19 cellular contexts compared by ENCODE assay signal in the genomic region with DNA sequence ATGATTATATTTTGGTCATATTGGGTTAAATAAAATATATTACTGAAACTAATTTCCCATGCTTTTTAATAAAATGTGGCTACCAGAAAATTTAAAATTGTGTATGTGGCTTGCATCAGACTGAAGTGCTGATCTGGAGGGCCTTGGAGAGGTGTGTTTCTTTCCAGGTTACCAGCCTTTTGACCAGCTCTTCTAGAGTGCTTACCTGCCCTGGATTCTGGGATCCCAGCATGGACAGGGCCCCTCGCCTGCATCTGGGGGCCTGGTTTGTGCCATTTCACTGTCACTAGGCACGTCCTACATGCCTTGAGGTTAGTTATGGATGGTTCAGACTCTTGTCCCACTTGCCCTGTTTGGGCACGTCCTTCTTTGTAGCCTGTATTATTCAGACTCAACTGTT. TPM values are rescaled to one million over a fixed set of nuclear protein-coding genes. Genes with fewer than 3 reads are reported as not detected.
A peak's percentile ranks its signal among the peaks of the same experiment; 100 is the strongest.
DNase-seq lines count a peak whose midpoint lies in the region; ATAC-seq and TF ChIP-seq lines count a peak whose summit lies in the region.
"Had no signal": no experiment of that assay in that cellular context is flagged by ENCODE, and none has a peak within 500 bp of the region (broad histone marks: within the 10 kb centered on the region; RNA-seq: fewer than 3 reads in every experiment).

No MANE protein-coding gene starts in this region.

- H3K4ac ChIP-seq in mesenchymal stem cell (ENCODE audit: low read depth in 1 of 2, low read length in 2 of 2) = no peak overlapping the region

- H3K9me3 ChIP-seq in cardiac muscle cell (ENCODE audit: low read depth) (no peaks in the 10 kb centered on the region), mesenchymal stem cell (ENCODE audit: control insufficient read depth, low read length) (no peaks in the 10 kb centered on the region), spleen (peaks cover 0 to 6% (median 0%) of the 10 kb centered on the region in 8 donors), gastroesophageal sphincter (no peaks in the 10 kb centered on the region)

- peaks cover 1% of the 10 kb centered on the region for H3K79me1 ChIP-seq in mesenchymal stem cell (replicated peaks; ENCODE audit: low read length, poor library complexity, severe bottlenecking)

- peak overlapping the region; percentile 10 for H2BK5ac ChIP-seq in mesenchymal stem cell (ENCODE audit: low read depth, low read length, poor library complexity, severe bottlenecking)

- peak overlapping the region; percentile 28 for H4K91ac ChIP-seq in mesenchymal stem cell (ENCODE audit: low read length)

- no peak overlapping the region for H2BK120ac ChIP-seq in mesenchymal stem cell (ENCODE audit: low read depth, low read length)

- no peak overlapping the region for H3K4me3 ChIP-seq in cardiac muscle cell
- no peak overlapping the region for H3K4me3 ChIP-seq in mesenchymal stem cell (ENCODE audit: insufficient read depth in 1 of 2, low read depth in 1 of 2, low read length in 2 of 2)
- H3K4me3 ChIP-seq in spleen = no peak overlapping the region
- no peak overlapping the region for H3K4me3 ChIP-seq in gastroesophageal sphincter
- H3K4me3 ChIP-seq: BLaER1, GM12878 had no signal

- H2AFZ ChIP-seq in mesenchymal stem cell (ENCODE audit: low read depth, low read length) = no peak overlapping the region

- H2BK12ac ChIP-seq in mesenchymal stem cell (ENCODE audit: low read length in 2 of 2) = peak overlapping the region; percentile 15 to 44

- intact Hi-C loops in left ventricle myocardium superior (cut with micrococcal nuclease) (no loop called here), spleen (cut with DNase I; ENCODE audit: low total_unique reads) (no loop called here)

- no peak overlapping the region for H3K4me2 ChIP-seq in mesenchymal stem cell (ENCODE audit: low read length, poor library complexity, severe bottlenecking)
- H3K4me2 ChIP-seq: KMS-11 had no signal

- TF ChIP-seq CTCF in cardiac muscle cell (IDR thresholded peaks at IDR 0.05; ENCODE audit: low read depth, low read length) (no peak), VCaP (conservative IDR thresholded peaks at IDR 0.05) (no peak), spleen (IDR thresholded peaks at IDR 0.05 in 8 of 11, conservative IDR thresholded peaks at IDR 0.05 in 3 of 11) (no peak), gastroesophageal sphincter (IDR thresholded peaks at IDR 0.05) (no peak)

- H2BK15ac ChIP-seq in mesenchymal stem cell (ENCODE audit: low read depth, poor library complexity, severe bottlenecking) = no peak overlapping the region

- H3K27me3 ChIP-seq in cardiac muscle cell = no peaks in the 10 kb centered on the region
- H3K27me3 ChIP-seq in mesenchymal stem cell (ENCODE audit: control insufficient read depth in 1 of 2, insufficient read depth in 1 of 2, low read length in 2 of 2) = no peaks in the 10 kb centered on the region
- no peaks in the 10 kb centered on the region for H3K27me3 ChIP-seq in spleen (replicated peaks in 1 of 7)
- no peaks in the 10 kb centered on the region for H3K27me3 ChIP-seq in gastroesophageal sphincter
- H3K27me3 ChIP-seq: BLaER1 had no signal

- H3K27ac ChIP-seq in cardiac muscle cell (peak overlapping the region; percentile 56), VCaP (peak overlapping the region; percentile 93), mesenchymal stem cell (ENCODE audit: low read length, poor library complexity, severe bottlenecking) (no peak overlapping the region), spleen (peak overlapping the region in 7 of 8 donors; percentile 15 to 94 (median 75)), gastroesophageal sphincter (no peak overlapping the region)
- H3K27ac ChIP-seq: KMS-11, RWPE1 had no signal

- no peaks in the 10 kb centered on the region for H3K36me3 ChIP-seq in cardiac muscle cell
- no peaks in the 10 kb centered on the region for H3K36me3 ChIP-seq in mesenchymal stem cell (ENCODE audit: control insufficient read depth in 1 of 2, insufficient read depth in 2 of 2, low read depth in 1 of 2, low read length in 2 of 2)
- peaks cover 0 to 15% (median 3%) of the 10 kb centered on the region in 6 donors for H3K36me3 ChIP-seq in spleen
- H3K36me3 ChIP-seq in gastroesophageal sphincter = no peaks in the 10 kb centered on the region

- no peak for DNase-seq in cardiac muscle cell (ENCODE audit: low read depth in 1 of 2, low spot score in 1 of 2)
- no peak for DNase-seq in left ventricle myocardium superior
- no peak for DNase-seq in mesenchymal stem cell
- DNase-seq in spleen = no peak
- DNase-seq: GDM1, NCI-H1048, NCI-H1436 treated with DMSO at 0.1 percent for 48 hours, NCI-H2029 treated with DMSO at 0.1 percent for 48 hours, NCI-H748 treated with DMSO at 0.1 percent for 48 hours, PC-3 had no signal

- peaks cover 10% of the 10 kb centered on the region for H3K4me1 ChIP-seq in cardiac muscle cell (ENCODE audit: low read depth)
- H3K4me1 ChIP-seq in mesenchymal stem cell (ENCODE audit: control insufficient read depth, insufficient read depth, low read depth, low read length) = peaks cover 2% of the 10 kb centered on the region
- H3K4me1 ChIP-seq in spleen = peaks cover 32 to 94% (median 81%) of the 10 kb centered on the region in 6 donors
- H3K4me1 ChIP-seq in gastroesophageal sphincter = peaks cover 0 to 21% (median 0%) of the 10 kb centered on the region in 3 donors

- ATAC-seq in left ventricle myocardium superior = no peak
- ATAC-seq in HG03135 (IDR thresholded peaks at IDR 0.05; ENCODE audit: unreplicated experiment) = no peak
- no peak for ATAC-seq in GM18861 (IDR thresholded peaks at IDR 0.05; ENCODE audit: unreplicated experiment)
- ATAC-seq in gastroesophageal sphincter = no peak
- ATAC-seq: GM12878, PC-3 had no signal

- H2AK5ac ChIP-seq in mesenchymal stem cell (ENCODE audit: low read length, severe bottlenecking) = no peak overlapping the region

- TF ChIP-seq POLR2A in spleen (IDR thresholded peaks at IDR 0.05) (no peak), gastroesophageal sphincter (IDR thresholded peaks at IDR 0.05) (no peak)

- 97% methylated on average over 3 of the region's 3 CpGs for whole genome bisulfite sequencing in mesenchymal stem cell
- 87 to 97% (median 92%) methylated on average over 3 of the region's 3 CpGs for WGBS in spleen, 5 donors
- 92 to 95% methylated on average over 3 of the region's 3 CpGs for WGBS in gastroesophageal sphincter (ENCODE audit: low coverage in 1 of 2), 2 donors

- H3K23ac ChIP-seq in mesenchymal stem cell (ENCODE audit: low read length in 2 of 2) = no peak overlapping the region

- H3K9ac ChIP-seq in mesenchymal stem cell (ENCODE audit: low read length) = no peak overlapping the region
- H3K9ac ChIP-seq: BLaER1, KMS-11 had no signal

- H3K18ac ChIP-seq in mesenchymal stem cell (ENCODE audit: low read depth in 1 of 2, low read length in 2 of 2) = peak overlapping the region in 1 of 2 experiments; percentile 37

- TF ChIP-seq EP300 in gastroesophageal sphincter (IDR thresholded peaks at IDR 0.05) = no peak

- no peak overlapping the region for H4K8ac ChIP-seq in mesenchymal stem cell (ENCODE audit: low read length)

- H3K14ac ChIP-seq in mesenchymal stem cell (ENCODE audit: low read length in 2 of 2) = no peak overlapping the region

RNA-seq across cellular contexts. Expression of a gene that starts 10.5 kb away (rescaled TPM):
- total RNA-seq in cardiac muscle cell (23.2 and 24.1 TPM in 2 replicates), left ventricle myocardium superior (15.6 TPM), spleen (10 to 100 TPM; 42.5 to 86.6 (median 67.1) TPM), gastroesophageal sphincter (10 to 100 TPM in 1 of 4 donors, 1 to 10 TPM in 3; 7.2 to 12.9 (median 8.8) TPM)
- polyA plus RNA-seq in cardiac muscle cell (6.3 and 12.4 TPM in 2 replicates), spleen (10 to 100 TPM in 1 of 3 donors, 1 to 10 TPM in 2; 3.8 to 12.5 (median 5.2) TPM)
- 9.0 TPM for polyA plus RNA-seq in mesenchymal stem cell (2013, experiment 1 of 2)
- polyA plus RNA-seq in mesenchymal stem cell (2013, experiment 2 of 2) = 9.1 TPM

RNA-seq across cellular contexts. Expression of a gene that starts 50.2 kb away (rescaled TPM):
- total RNA-seq in cardiac muscle cell = 0.12 and 0.28 TPM in 2 replicates
- polyA plus RNA-seq in cardiac muscle cell = 0.52 and 0.65 TPM in 2 replicates
- total RNA-seq in left ventricle myocardium superior = 4.8 TPM
- polyA plus RNA-seq in mesenchymal stem cell (2013, experiment 1 of 2) = 0.32 TPM
- polyA plus RNA-seq in mesenchymal stem cell (2013, experiment 2 of 2) = 0.21 TPM
- total RNA-seq in spleen = 10 to 100 TPM in 5 of 7 donors, 1 to 10 TPM in 2; 6.2 to 18.6 (median 12.0) TPM
- 1 to 10 TPM; 2.1 to 4.7 (median 3.1) TPM for polyA plus RNA-seq in spleen
- total RNA-seq in gastroesophageal sphincter = 1 to 10 TPM; 1.8 to 7.0 (median 5.7) TPM
- total RNA-seq: H1 had no signal
- polyA plus RNA-seq: H1 had no signal

Comparison
In these comparisons a context has a peak if more than half of its experiments do, and no peak if none do; other contexts are left out.
1. H3K27ac ChIP-seq: peak in cardiac muscle cell (single experiment), VCaP (single experiment) and spleen (7 of 8); none in mesenchymal stem cell (single experiment) and gastroesophageal sphincter (0 of 4).